ENCODE assay signal across 2 cellular contexts in the genomic region with DNA sequence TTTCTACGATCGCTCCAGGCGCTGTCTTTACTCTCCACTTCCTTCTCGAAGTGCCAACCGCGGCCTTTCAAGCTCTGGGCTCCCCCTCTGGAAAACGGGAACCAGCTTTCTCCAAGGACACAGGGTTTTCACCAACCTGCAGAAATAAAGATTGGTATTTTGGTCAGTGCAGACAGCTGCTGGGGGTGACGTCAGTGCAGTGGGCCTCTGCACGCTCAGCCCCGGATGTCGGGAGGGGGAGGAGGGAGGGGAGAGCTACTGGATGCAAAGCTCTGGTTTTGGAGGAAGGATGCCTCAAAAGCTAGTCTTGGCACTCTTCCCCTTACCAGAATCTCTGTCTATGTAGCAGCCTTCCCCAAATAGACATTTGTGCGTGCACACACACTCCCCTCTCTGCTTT.
A peak's percentile ranks its signal among the peaks of the same experiment; 100 is the strongest.
TF ChIP-seq lines count a peak whose summit lies in the region.

No MANE protein-coding gene starts in this region.

TF ChIP-seq in HepG2, 621 proteins besides CTCF, POLR2A, EP300 and RAD21 (continues in another document):
- TF ChIP-seq NFRKB (IDR thresholded peaks at IDR 0.05) (no peak), ATF7 (IDR thresholded peaks at IDR 0.05) (peak; percentile 29; the same call in 1 of the 2 replicates), ATF7 (CRISPR knock-in tag; IDR thresholded peaks at IDR 0.05) (no peak), ZBTB8A (CRISPR knock-in tag; IDR thresholded peaks at IDR 0.05; ENCODE audit: borderline replicate concordance, low read depth) (no peak), CAMTA2 (CRISPR knock-in tag; IDR thresholded peaks at IDR 0.05; ENCODE audit: borderline replicate concordance) (no peak), ZNF264 (CRISPR knock-in tag; IDR thresholded peaks at IDR 0.05) (no peak), ZNF850 (CRISPR knock-in tag; conservative IDR thresholded peaks at IDR 0.05) (no peak)
- TF ChIP-seq, protein P1, sequence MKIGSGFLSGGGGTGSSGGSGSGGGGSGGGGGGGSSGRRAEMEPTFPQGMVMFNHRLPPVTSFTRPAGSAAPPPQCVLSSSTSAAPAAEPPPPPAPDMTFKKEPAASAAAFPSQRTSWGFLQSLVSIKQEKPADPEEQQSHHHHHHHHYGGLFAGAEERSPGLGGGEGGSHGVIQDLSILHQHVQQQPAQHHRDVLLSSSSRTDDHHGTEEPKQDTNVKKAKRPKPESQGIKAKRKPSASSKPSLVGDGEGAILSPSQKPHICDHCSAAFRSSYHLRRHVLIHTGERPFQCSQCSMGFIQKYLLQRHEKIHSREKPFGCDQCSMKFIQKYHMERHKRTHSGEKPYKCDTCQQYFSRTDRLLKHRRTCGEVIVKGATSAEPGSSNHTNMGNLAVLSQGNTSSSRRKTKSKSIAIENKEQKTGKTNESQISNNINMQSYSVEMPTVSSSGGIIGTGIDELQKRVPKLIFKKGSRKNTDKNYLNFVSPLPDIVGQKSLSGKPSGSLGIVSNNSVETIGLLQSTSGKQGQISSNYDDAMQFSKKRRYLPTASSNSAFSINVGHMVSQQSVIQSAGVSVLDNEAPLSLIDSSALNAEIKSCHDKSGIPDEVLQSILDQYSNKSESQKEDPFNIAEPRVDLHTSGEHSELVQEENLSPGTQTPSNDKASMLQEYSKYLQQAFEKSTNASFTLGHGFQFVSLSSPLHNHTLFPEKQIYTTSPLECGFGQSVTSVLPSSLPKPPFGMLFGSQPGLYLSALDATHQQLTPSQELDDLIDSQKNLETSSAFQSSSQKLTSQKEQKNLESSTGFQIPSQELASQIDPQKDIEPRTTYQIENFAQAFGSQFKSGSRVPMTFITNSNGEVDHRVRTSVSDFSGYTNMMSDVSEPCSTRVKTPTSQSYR (CRISPR knock-in tag; IDR thresholded peaks at IDR 0.05; ENCODE audit: borderline replicate concordance) = no peak
- TF ChIP-seq, protein P2, sequence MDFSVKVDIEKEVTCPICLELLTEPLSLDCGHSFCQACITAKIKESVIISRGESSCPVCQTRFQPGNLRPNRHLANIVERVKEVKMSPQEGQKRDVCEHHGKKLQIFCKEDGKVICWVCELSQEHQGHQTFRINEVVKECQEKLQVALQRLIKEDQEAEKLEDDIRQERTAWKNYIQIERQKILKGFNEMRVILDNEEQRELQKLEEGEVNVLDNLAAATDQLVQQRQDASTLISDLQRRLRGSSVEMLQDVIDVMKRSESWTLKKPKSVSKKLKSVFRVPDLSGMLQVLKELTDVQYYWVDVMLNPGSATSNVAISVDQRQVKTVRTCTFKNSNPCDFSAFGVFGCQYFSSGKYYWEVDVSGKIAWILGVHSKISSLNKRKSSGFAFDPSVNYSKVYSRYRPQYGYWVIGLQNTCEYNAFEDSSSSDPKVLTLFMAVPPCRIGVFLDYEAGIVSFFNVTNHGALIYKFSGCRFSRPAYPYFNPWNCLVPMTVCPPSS (IDR thresholded peaks at IDR 0.05) = no peak
- TF ChIP-seq, protein P3, sequence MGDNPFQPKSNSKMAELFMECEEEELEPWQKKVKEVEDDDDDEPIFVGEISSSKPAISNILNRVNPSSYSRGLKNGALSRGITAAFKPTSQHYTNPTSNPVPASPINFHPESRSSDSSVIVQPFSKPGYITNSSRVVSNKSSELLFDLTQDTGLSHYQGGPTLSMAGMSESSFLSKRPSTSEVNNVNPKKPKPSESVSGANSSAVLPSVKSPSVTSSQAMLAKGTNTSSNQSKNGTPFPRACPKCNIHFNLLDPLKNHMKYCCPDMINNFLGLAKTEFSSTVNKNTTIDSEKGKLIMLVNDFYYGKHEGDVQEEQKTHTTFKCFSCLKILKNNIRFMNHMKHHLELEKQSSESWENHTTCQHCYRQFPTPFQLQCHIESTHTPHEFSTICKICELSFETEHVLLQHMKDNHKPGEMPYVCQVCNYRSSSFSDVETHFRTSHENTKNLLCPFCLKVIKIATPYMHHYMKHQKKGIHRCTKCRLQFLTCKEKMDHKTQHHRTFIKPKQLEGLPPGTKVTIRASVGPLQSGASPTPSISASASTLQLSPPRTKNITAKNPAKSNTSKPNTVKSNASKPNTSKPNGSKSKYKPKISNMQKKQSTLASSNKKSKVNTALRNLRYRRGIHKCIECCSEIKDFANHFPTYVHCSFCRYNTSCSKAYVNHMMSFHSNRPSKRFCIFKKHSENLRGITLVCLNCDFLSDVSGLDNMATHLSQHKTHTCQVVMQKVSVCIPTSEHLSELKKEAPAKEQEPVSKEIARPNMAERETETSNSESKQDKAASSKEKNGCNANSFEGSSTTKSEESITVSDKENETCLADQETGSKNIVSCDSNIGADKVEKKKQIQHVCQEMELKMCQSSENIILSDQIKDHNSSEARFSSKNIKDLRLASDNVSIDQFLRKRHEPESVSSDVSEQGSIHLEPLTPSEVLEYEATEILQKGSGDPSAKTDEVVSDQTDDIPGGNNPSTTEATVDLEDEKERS (CRISPR knock-in tag; IDR thresholded peaks at IDR 0.05) = no peak
- TF ChIP-seq, protein P4, sequence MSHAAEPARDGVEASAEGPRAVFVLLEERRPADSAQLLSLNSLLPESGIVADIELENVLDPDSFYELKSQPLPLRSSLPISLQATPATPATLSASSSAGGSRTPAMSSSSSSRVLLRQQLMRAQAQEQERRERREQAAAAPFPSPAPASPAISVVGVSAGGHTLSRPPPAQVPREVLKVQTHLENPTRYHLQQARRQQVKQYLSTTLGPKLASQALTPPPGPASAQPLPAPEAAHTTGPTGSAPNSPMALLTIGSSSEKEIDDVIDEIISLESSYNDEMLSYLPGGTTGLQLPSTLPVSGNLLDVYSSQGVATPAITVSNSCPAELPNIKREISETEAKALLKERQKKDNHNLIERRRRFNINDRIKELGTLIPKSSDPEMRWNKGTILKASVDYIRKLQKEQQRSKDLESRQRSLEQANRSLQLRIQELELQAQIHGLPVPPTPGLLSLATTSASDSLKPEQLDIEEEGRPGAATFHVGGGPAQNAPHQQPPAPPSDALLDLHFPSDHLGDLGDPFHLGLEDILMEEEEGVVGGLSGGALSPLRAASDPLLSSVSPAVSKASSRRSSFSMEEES (CRISPR knock-in tag; IDR thresholded peaks at IDR 0.05) = no peak

TF ChIP-seq in HEK293T, 16 proteins besides CTCF, POLR2A, EP300 and RAD21:
- TF ChIP-seq ELF4 (IDR thresholded peaks at IDR 0.05) = no peak
- TF ChIP-seq FOXM1 (IDR thresholded peaks at IDR 0.05; ENCODE audit: borderline replicate concordance) = no peak
- no peak for TF ChIP-seq NFRKB (IDR thresholded peaks at IDR 0.05)
- no peak for TF ChIP-seq HDGF (IDR thresholded peaks at IDR 0.05; ENCODE audit: borderline replicate concordance)
TF ChIP-seq in HEK293T: peak in this region for 0.
